ENCODE assay signal across 8 cellular contexts in genomic region chr19:14494910-14495677, GRCh38. TPM values are rescaled to one million over a fixed set of nuclear protein-coding genes. Genes with fewer than 3 reads are reported as not detected.
DNase-seq lines count a peak whose midpoint lies in the region; ATAC-seq and TF ChIP-seq lines count a peak whose summit lies in the region.

No MANE protein-coding gene starts in this region.

- H2AFZ ChIP-seq in mammary epithelial cell (ENCODE audit: low read depth, low read length) = peak overlapping the region; percentile 75

- peak overlapping the region; percentile 82 for H3K18ac ChIP-seq in mesendoderm (ENCODE audit: low read length)

- in situ Hi-C loops in mammary epithelial cell (cut with MboI; ENCODE audit: low sequenced_read_pairs in 2 of 2) = no loop called here

- H3K27ac Mint-ChIP-seq in stimulated activated naive CD8-positive, alpha-beta T cell treated with anti-CD3 and anti-CD28 coated beads, Interleukin-15, Interleukin-2, amounts not matched to agents 100 ng/mL and 50 ng/mL, for 24 hours = peak overlapping the region; percentile 76

- no peak overlapping the region for H2BK15ac ChIP-seq in mesendoderm (replicated peaks; ENCODE audit: low read depth)

- H3K36me3 ChIP-seq in mammary epithelial cell (ENCODE audit: insufficient read depth, low read length) (peaks cover 4% of the 10 kb centered on the region), mesendoderm (ENCODE audit: control insufficient read depth, insufficient read depth, low read length) (no peaks in the 10 kb centered on the region)

- peak overlapping the region; percentile 85 for H3K4me3 Mint-ChIP-seq in stimulated activated naive CD8-positive, alpha-beta T cell treated with anti-CD3 and anti-CD28 coated beads, Interleukin-15, Interleukin-2, amounts not matched to agents 100 ng/mL and 50 ng/mL, for 24 hours

- peak overlapping the region; percentile 96 for H3K56ac ChIP-seq in mesendoderm (ENCODE audit: low read length)

- no peak overlapping the region for H2BK5ac ChIP-seq in mesendoderm (ENCODE audit: low read length)

- peak overlapping the region; percentile 65 for H3K27ac ChIP-seq in mammary epithelial cell (ENCODE audit: insufficient read depth, low read depth, low read length)
- no peak overlapping the region for H3K27ac ChIP-seq in mesendoderm (ENCODE audit: low read depth, low read length)

- H4K5ac ChIP-seq in mesendoderm (ENCODE audit: low read length) = no peak overlapping the region

- TF ChIP-seq CTCF in mammary epithelial cell (conservative IDR thresholded peaks at IDR 0.05 in 1 of 2, IDR thresholded peaks at IDR 0.05 in 1 of 2; ENCODE audit: extremely low read depth in 1 of 2, insufficient read depth in 1 of 2, low read depth in 1 of 2, low read length in 2 of 2) = no peak

- peaks cover 12% of the 10 kb centered on the region for H3K4me1 Mint-ChIP-seq in stimulated activated naive CD8-positive, alpha-beta T cell treated with anti-CD3 and anti-CD28 coated beads, Interleukin-15, Interleukin-2, amounts not matched to agents 100 ng/mL and 50 ng/mL, for 24 hours (ENCODE audit: low read depth)

- 2% methylated on average over 12 of the region's 14 CpGs for WGBS in mammary epithelial cell (ENCODE audit: low coverage, missing lambda C conversion rate)
- WGBS in mesendoderm (ENCODE audit: extremely low coverage, insufficient coverage, low lambda C conversion rate) = no CpG with 5 or more reads among the region's 14 CpGs

- H4K20me1 ChIP-seq in mammary epithelial cell (ENCODE audit: insufficient read depth, low read length) = no peaks in the 10 kb centered on the region

- peaks cover 10% of the 10 kb centered on the region for H3K79me1 ChIP-seq in mesendoderm (ENCODE audit: low read length)

- H3K4me1 ChIP-seq in mammary epithelial cell (ENCODE audit: insufficient read depth, low read length) = peaks cover 23% of the 10 kb centered on the region
- peaks cover 2% of the 10 kb centered on the region for H3K4me1 ChIP-seq in mesendoderm (ENCODE audit: control insufficient read depth, low read depth, low read length)

- no peak for ATAC-seq in stimulated activated naive CD8-positive, alpha-beta T cell treated with anti-CD3 and anti-CD28 coated beads, Interleukin-15, Interleukin-2, amounts not matched to agents 100 U/mL and 50 U/mL, for 24 hours
- no peak for ATAC-seq in HG03565 (IDR thresholded peaks at IDR 0.05; ENCODE audit: unreplicated experiment)

- H3K4me2 ChIP-seq in mammary epithelial cell (ENCODE audit: insufficient read depth, low read depth, low read length) = peak overlapping the region; percentile 81
- peak overlapping the region; percentile 88 for H3K4me2 ChIP-seq in mesendoderm (ENCODE audit: low read length)

- DNase-seq in stimulated activated naive CD8-positive, alpha-beta T cell treated with anti-CD3 and anti-CD28 coated beads, Interleukin-15, Interleukin-2, amounts not matched to agents 100 U/mL and 50 U/mL, for 24 hours = no peak
- DNase-seq in mammary epithelial cell (peak; percentile 62), mesendoderm (no peak), COR-L47 (lab: John Stamatoyannopoulos, UW) (no peak), SW 1271 (lab: John Stamatoyannopoulos, UW) (no peak), DMS79 (lab: John Stamatoyannopoulos, UW) (no peak)

- dilution Hi-C loops in mammary epithelial cell (cut with HindIII; ENCODE audit: low sequenced_read_pairs) = loop anchor here (5.0 kb wide), 1 partner anchor 83 kb away; no protein-coding TSS in a partner anchor

- H2BK120ac ChIP-seq in mesendoderm (ENCODE audit: low read depth, low read length) = no peak overlapping the region

- CTCF ChIA-PET in mammary epithelial cell (lab: Charles Lee; ENCODE audit: low non-redundant PET) = no interaction called here

- peaks cover 4% of the 10 kb centered on the region for H3K36me3 Mint-ChIP-seq in stimulated activated naive CD8-positive, alpha-beta T cell treated with anti-CD3 and anti-CD28 coated beads, Interleukin-15, Interleukin-2, amounts not matched to agents 100 ng/mL and 50 ng/mL, for 24 hours (ENCODE audit: low read depth)

- H3K4me3 ChIP-seq in mammary epithelial cell (replicated peaks in 1 of 3; ENCODE audit: insufficient read depth in 1 of 3, low read depth in 2 of 3, low read length in 3 of 3) (peak overlapping the region; percentile 89 to 99 (median 96)), mesendoderm (ENCODE audit: low read length) (peak overlapping the region; percentile 69)

- H3K27me3 ChIP-seq in mammary epithelial cell (ENCODE audit: insufficient read depth, low read length) = no peaks in the 10 kb centered on the region
- H3K27me3 ChIP-seq in mesendoderm (ENCODE audit: insufficient read depth, low read length, poor library complexity) = no peaks in the 10 kb centered on the region

- BruUV-seq in mammary epithelial cell (replicated peaks; lab: Mats Ljungman, UMichigan) = no TSS peak

- H3K79me2 ChIP-seq in mammary epithelial cell (ENCODE audit: insufficient read depth, low read length) (peaks cover 50% of the 10 kb centered on the region), mesendoderm (ENCODE audit: control insufficient read depth, insufficient read depth, low read length) (peaks cover 9% of the 10 kb centered on the region)

- H3K27me3 Mint-ChIP-seq in stimulated activated naive CD8-positive, alpha-beta T cell treated with anti-CD3 and anti-CD28 coated beads, Interleukin-15, Interleukin-2, amounts not matched to agents 100 ng/mL and 50 ng/mL, for 24 hours = no peaks in the 10 kb centered on the region

- peak overlapping the region; percentile 80 for H3K9ac ChIP-seq in mammary epithelial cell (ENCODE audit: insufficient read depth, low read length)
- H3K9ac ChIP-seq in mesendoderm (ENCODE audit: low read length) = peak overlapping the region; percentile 77

- H4K8ac ChIP-seq in mesendoderm (ENCODE audit: low read depth, low read length) = no peak overlapping the region

- peak overlapping the region; percentile 22 for H3K4ac ChIP-seq in mesendoderm (ENCODE audit: low read depth, low read length)

- intact Hi-C loops in mammary epithelial cell (cut with micrococcal nuclease) = no loop called here

- H3K23ac ChIP-seq in mesendoderm (ENCODE audit: low read length) = no peak overlapping the region

- H2AK5ac ChIP-seq in mesendoderm (ENCODE audit: low read length) = no peak overlapping the region

- H3K9me3 Mint-ChIP-seq in stimulated activated naive CD8-positive, alpha-beta T cell treated with anti-CD3 and anti-CD28 coated beads, Interleukin-15, Interleukin-2, amounts not matched to agents 100 ng/mL and 50 ng/mL, for 24 hours = no peaks in the 10 kb centered on the region

- H3K9me3 ChIP-seq in mammary epithelial cell (replicated peaks; ENCODE audit: insufficient read depth, low read length) = no peaks in the 10 kb centered on the region

RNA-seq across cellular contexts. Expression of gene GIPC1, which starts 0.8 kb away (rescaled TPM):
- total RNA-seq in mammary epithelial cell = 100 to 1,000 TPM; 186 to 190 TPM
- 157 TPM for polyA plus RNA-seq in mammary epithelial cell
- polyA minus RNA-seq in mammary epithelial cell = 60.3 TPM
- polyA plus RNA-seq in mesendoderm (2013, experiment 1 of 2) = 47.1 TPM
- 46.7 TPM for polyA plus RNA-seq in mesendoderm (2013, experiment 2 of 2)

RNA-seq across cellular contexts. Expression of gene PTGER1, which starts 19.9 kb away (rescaled TPM):
- total RNA-seq in mammary epithelial cell = under 1 TPM; 0.56 to 0.83 TPM
- polyA plus RNA-seq in mammary epithelial cell = not detected
- polyA minus RNA-seq in mammary epithelial cell = not detected
- 0.11 TPM for polyA plus RNA-seq in mesendoderm (2013, experiment 1 of 2)
- polyA plus RNA-seq in mesendoderm (2013, experiment 2 of 2) = 0.07 TPM

RNA-seq across cellular contexts. Expression of gene DNAJB1, which starts 23.1 kb away (rescaled TPM):
- total RNA-seq in mammary epithelial cell = 100 to 1,000 TPM; 133 to 182 TPM
- polyA plus RNA-seq in mammary epithelial cell = 176 TPM
- polyA minus RNA-seq in mammary epithelial cell = 261 TPM
- 28.6 TPM for polyA plus RNA-seq in mesendoderm (2013, experiment 1 of 2)
- polyA plus RNA-seq in mesendoderm (2013, experiment 2 of 2) = 30.0 TPM

RNA-seq across cellular contexts. Expression of gene TECR, which starts 34.3 kb away (rescaled TPM):
- 100 to 1,000 TPM in 1 of 2 donors, 10 to 100 TPM in 1; 68.0 to 168 TPM for total RNA-seq in mammary epithelial cell
- 245 TPM for polyA plus RNA-seq in mammary epithelial cell
- 522 TPM for polyA minus RNA-seq in mammary epithelial cell
- 154 TPM for polyA plus RNA-seq in mesendoderm (2013, experiment 1 of 2)
- polyA plus RNA-seq in mesendoderm (2013, experiment 2 of 2) = 152 TPM
